Comparison of ENCODE assay signal across 15 cellular contexts in genomic region chrX:154209670-154210418, GRCh38. TPM values are rescaled to one million over a fixed set of nuclear protein-coding genes. Genes with fewer than 3 reads are reported as not detected.
DNase-seq lines count a peak whose midpoint lies in the region; ATAC-seq, FAIRE-seq and TF ChIP-seq lines count a peak whose summit lies in the region.
"Not testable (repeated sequence)": the region's sequence is repeated elsewhere in the genome, so short reads cannot be mapped to it uniquely, and the experiment has no call there.
"Had no signal": no experiment of that assay in that cellular context is flagged by ENCODE, and none has a peak within 500 bp of the region (broad histone marks: within the 10 kb centered on the region; RNA-seq: fewer than 3 reads in every experiment).

No MANE protein-coding gene starts in this region.

- H3K27me3 Mint-ChIP-seq in memory B cell, result not testable (repeated sequence)

- not testable (repeated sequence) for H3K4me1 Mint-ChIP-seq in memory B cell

- not testable (repeated sequence) for H3K36me3 ChIP-seq in upper lobe of right lung

- H3K27me3 ChIP-seq in upper lobe of right lung, result not testable (repeated sequence)

- peak; percentile 77 for ATAC-seq in GM18520 (IDR thresholded peaks at IDR 0.05; ENCODE audit: unreplicated experiment)
- peak; percentile 63 for ATAC-seq in GM19468 (IDR thresholded peaks at IDR 0.05; ENCODE audit: extremely low read depth, unreplicated experiment)
- ATAC-seq in HG02759 (IDR thresholded peaks at IDR 0.05; ENCODE audit: unreplicated experiment), result peak; percentile 58
- peak; percentile 67 for ATAC-seq in HG03442 (IDR thresholded peaks at IDR 0.05; ENCODE audit: unreplicated experiment)
- peak; percentile 98 to 99 for ATAC-seq in activated CD4-positive, CD25-positive, alpha-beta regulatory T cell treated with anti-CD3 and anti-CD28 coated beads, Interleukin-2, amount 50 U/mL, for 24 hours
- peak; percentile 90 for ATAC-seq in memory B cell (ENCODE audit: low read depth)
- peak; percentile 96 for ATAC-seq in upper lobe of right lung

- not testable (repeated sequence) for H3K27ac ChIP-seq in upper lobe of right lung

- intact Hi-C loops in upper lobe of right lung (cut with DNase I), result not testable (repeated sequence)

- H3K4me3 ChIP-seq in upper lobe of right lung, result not testable (repeated sequence)

- H3K9me3 Mint-ChIP-seq in memory B cell, result not testable (repeated sequence)

- H3K36me3 Mint-ChIP-seq in memory B cell, result not testable (repeated sequence)

- H3K9me3 ChIP-seq in upper lobe of right lung, result not testable (repeated sequence)

- H3K4me3 Mint-ChIP-seq in memory B cell, result not testable (repeated sequence)

- DNase-seq in memory B cell (ENCODE audit: low spot score in 2 of 2); upper lobe of right lung: not testable (repeated sequence)

- FAIRE-seq in colon (lab: Jason Lieb, UNC), result peak; percentile 58

- H3K4me1 ChIP-seq in upper lobe of right lung, result not testable (repeated sequence)

- TF ChIP-seq CTCF in upper lobe of right lung (IDR thresholded peaks at IDR 0.05), result not testable (repeated sequence)

- H3K27ac Mint-ChIP-seq in memory B cell, result not testable (repeated sequence)

RNA-seq across cellular contexts. Expression of gene OPN1MW2, which starts 9.7 kb away (rescaled TPM):
- total RNA-seq in upper lobe of right lung, result not detected
- total RNA-seq: fibroblast of villous mesenchyme, HepG2, MCF 10A, mucosa of gallbladder, osteoblast, subcutaneous adipose tissue, vagina had no signal

RNA-seq across cellular contexts. Expression of gene OPN1MW, which starts 27.4 kb away (rescaled TPM):
- not detected for total RNA-seq in upper lobe of right lung
- total RNA-seq: fibroblast of villous mesenchyme, HepG2, MCF 10A, mucosa of gallbladder, osteoblast, subcutaneous adipose tissue, vagina had no signal

RNA-seq across cellular contexts. Expression of gene OPN1MW3, which starts 47.5 kb away (rescaled TPM):
- not detected for total RNA-seq in upper lobe of right lung
- total RNA-seq: fibroblast of villous mesenchyme, HepG2, MCF 10A, mucosa of gallbladder, osteoblast, subcutaneous adipose tissue, vagina had no signal
